ENCODE assay signal across 2 cellular contexts in genomic region chr3:150370982-150371381, GRCh38.
TF ChIP-seq lines count a peak whose summit lies in the region.

No MANE protein-coding gene starts in this region.

TF ChIP-seq in HCT116, 20 proteins besides CTCF, POLR2A, EP300 and RAD21:
- TF ChIP-seq ATF3 (IDR thresholded peaks at IDR 0.05) (no peak), EZH2 (IDR thresholded peaks at IDR 0.05) (no peak), CEBPB (IDR thresholded peaks at IDR 0.05; ENCODE audit: low read depth) (no peak), EGR1 (IDR thresholded peaks at IDR 0.05; ENCODE audit: low read depth) (no peak), REST (IDR thresholded peaks at IDR 0.05; ENCODE audit: low read depth) (no peak), ZBTB33 (IDR thresholded peaks at IDR 0.05; ENCODE audit: extremely low read depth, insufficient replicate concordance, low read length) (no peak), TCF7L2 (IDR thresholded peaks at IDR 0.05; ENCODE audit: borderline replicate concordance, extremely low read depth, insufficient read depth, insufficient read length) (no peak), ELF1 (IDR thresholded peaks at IDR 0.05; ENCODE audit: borderline replicate concordance, low read depth) (no peak), ZFX (IDR thresholded peaks at IDR 0.05) (no peak), JUND (IDR thresholded peaks at IDR 0.05) (no peak), POLR2AphosphoS5 (IDR thresholded peaks at IDR 0.05; ENCODE audit: low read depth, low read length) (no peak), YY1 (IDR thresholded peaks at IDR 0.05; ENCODE audit: extremely low read depth, insufficient replicate concordance, low read depth, low read length) (no peak), SP1 (IDR thresholded peaks at IDR 0.05; ENCODE audit: low read depth) (no peak), FOSL1 (IDR thresholded peaks at IDR 0.05; ENCODE audit: low read depth) (no peak), ZNF274 (IDR thresholded peaks at IDR 0.05; ENCODE audit: low read depth, low read length) (no peak), MAX (IDR thresholded peaks at IDR 0.05) (no peak), CBX3 (IDR thresholded peaks at IDR 0.05; ENCODE audit: low read depth) (no peak), SRF (IDR thresholded peaks at IDR 0.05; ENCODE audit: low read depth) (no peak), EZH2phosphoT487 (IDR thresholded peaks at IDR 0.05; ENCODE audit: borderline replicate concordance) (no peak), SIN3A (IDR thresholded peaks at IDR 0.05; ENCODE audit: low read depth) (no peak)

TF ChIP-seq in K562, 482 proteins besides CTCF, POLR2A, EP300 and RAD21:
- TF ChIP-seq RBM34 (IDR thresholded peaks at IDR 0.05; ENCODE audit: borderline replicate concordance, insufficient read depth, low read length) (no peak), ARID3A (IDR thresholded peaks at IDR 0.05; ENCODE audit: borderline replicate concordance, low read depth, low read length) (no peak), HNRNPUL1 (IDR thresholded peaks at IDR 0.05; ENCODE audit: low read length) (no peak), CXXC5 (CRISPR knock-in tag; IDR thresholded peaks at IDR 0.05) (no peak), ZNF398 (CRISPR knock-in tag; IDR thresholded peaks at IDR 0.05) (no peak), GTF2B (IDR thresholded peaks at IDR 0.05; ENCODE audit: extremely low read depth, insufficient read length) (no peak), GTF2A2 (tag; IDR thresholded peaks at IDR 0.05) (no peak), ZBTB17 (CRISPR knock-in tag; IDR thresholded peaks at IDR 0.05) (no peak), CREB3 (tag; conservative IDR thresholded peaks at IDR 0.05; ENCODE audit: low read depth) (no peak), ZBTB43 (CRISPR knock-in tag; IDR thresholded peaks at IDR 0.05) (no peak), ZFP91 (CRISPR knock-in tag; IDR thresholded peaks at IDR 0.05) (no peak), VEZF1 (CRISPR knock-in tag; IDR thresholded peaks at IDR 0.05) (no peak), E4F1 (CRISPR knock-in tag; IDR thresholded peaks at IDR 0.05; ENCODE audit: borderline replicate concordance) (no peak), ARID4B (CRISPR knock-in tag; IDR thresholded peaks at IDR 0.05) (no peak), YY1 (IDR thresholded peaks at IDR 0.05; ENCODE audit: borderline replicate concordance in 1 of 3, control insufficient read depth in 1 of 3, extremely low read depth in 1 of 3, insufficient read depth in 3 of 3, insufficient read length in 1 of 3, insufficient replicate concordance in 2 of 3, low read depth in 1 of 3, low read length in 2 of 3) (no peak), HNRNPL (IDR thresholded peaks at IDR 0.05; ENCODE audit: low read depth, low read length) (no peak), ZFP36 (IDR thresholded peaks at IDR 0.05; ENCODE audit: low read depth, low read length, partially characterized antibody) (no peak)
